In genomic region chrX:34917146-34917545, GRCh38 we compare ENCODE assay signal across 2 cellular contexts.
TF ChIP-seq lines count a peak whose summit lies in the region.

No MANE protein-coding gene starts in this region.

TF ChIP-seq in SK-N-SH, 30 proteins besides CTCF, POLR2A, EP300 and RAD21 (continued from another document):
- TF ChIP-seq ZBTB33 (IDR thresholded peaks at IDR 0.05; ENCODE audit: borderline replicate concordance, low read depth) (no peak), RFX5 (IDR thresholded peaks at IDR 0.05; ENCODE audit: low read length) (no peak), TCF12 (IDR thresholded peaks at IDR 0.05) (no peak), EZH2phosphoT487 (IDR thresholded peaks at IDR 0.05; ENCODE audit: borderline replicate concordance, low read depth) (no peak), USF2 (IDR thresholded peaks at IDR 0.05; ENCODE audit: borderline replicate concordance, low read depth, low read length) (no peak), SIN3A (IDR thresholded peaks at IDR 0.05; ENCODE audit: borderline replicate concordance, low read depth, low read length) (no peak), MEF2A (IDR thresholded peaks at IDR 0.05; ENCODE audit: borderline replicate concordance, low read depth) (no peak)
- TF ChIP-seq, protein P1, sequence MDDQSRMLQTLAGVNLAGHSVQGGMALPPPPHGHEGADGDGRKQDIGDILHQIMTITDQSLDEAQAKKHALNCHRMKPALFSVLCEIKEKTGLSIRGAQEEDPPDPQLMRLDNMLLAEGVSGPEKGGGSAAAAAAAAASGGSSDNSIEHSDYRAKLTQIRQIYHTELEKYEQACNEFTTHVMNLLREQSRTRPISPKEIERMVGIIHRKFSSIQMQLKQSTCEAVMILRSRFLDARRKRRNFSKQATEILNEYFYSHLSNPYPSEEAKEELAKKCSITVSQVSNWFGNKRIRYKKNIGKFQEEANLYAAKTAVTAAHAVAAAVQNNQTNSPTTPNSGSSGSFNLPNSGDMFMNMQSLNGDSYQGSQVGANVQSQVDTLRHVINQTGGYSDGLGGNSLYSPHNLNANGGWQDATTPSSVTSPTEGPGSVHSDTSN (IDR thresholded peaks at IDR 0.05), result no peak
- TF ChIP-seq, protein P2, sequence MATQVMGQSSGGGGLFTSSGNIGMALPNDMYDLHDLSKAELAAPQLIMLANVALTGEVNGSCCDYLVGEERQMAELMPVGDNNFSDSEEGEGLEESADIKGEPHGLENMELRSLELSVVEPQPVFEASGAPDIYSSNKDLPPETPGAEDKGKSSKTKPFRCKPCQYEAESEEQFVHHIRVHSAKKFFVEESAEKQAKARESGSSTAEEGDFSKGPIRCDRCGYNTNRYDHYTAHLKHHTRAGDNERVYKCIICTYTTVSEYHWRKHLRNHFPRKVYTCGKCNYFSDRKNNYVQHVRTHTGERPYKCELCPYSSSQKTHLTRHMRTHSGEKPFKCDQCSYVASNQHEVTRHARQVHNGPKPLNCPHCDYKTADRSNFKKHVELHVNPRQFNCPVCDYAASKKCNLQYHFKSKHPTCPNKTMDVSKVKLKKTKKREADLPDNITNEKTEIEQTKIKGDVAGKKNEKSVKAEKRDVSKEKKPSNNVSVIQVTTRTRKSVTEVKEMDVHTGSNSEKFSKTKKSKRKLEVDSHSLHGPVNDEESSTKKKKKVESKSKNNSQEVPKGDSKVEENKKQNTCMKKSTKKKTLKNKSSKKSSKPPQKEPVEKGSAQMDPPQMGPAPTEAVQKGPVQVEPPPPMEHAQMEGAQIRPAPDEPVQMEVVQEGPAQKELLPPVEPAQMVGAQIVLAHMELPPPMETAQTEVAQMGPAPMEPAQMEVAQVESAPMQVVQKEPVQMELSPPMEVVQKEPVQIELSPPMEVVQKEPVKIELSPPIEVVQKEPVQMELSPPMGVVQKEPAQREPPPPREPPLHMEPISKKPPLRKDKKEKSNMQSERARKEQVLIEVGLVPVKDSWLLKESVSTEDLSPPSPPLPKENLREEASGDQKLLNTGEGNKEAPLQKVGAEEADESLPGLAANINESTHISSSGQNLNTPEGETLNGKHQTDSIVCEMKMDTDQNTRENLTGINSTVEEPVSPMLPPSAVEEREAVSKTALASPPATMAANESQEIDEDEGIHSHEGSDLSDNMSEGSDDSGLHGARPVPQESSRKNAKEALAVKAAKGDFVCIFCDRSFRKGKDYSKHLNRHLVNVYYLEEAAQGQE (IDR thresholded peaks at IDR 0.05; ENCODE audit: low read depth, low read length), result no peak
TF ChIP-seq in SK-N-SH: peak in this region for 0.

TF ChIP-seq in SK-N-SH treated with all-trans-retinoic acid at 6 μM for 48 hours, 23 proteins besides CTCF, POLR2A, EP300 and RAD21 (continued from another document):
- no peak for TF ChIP-seq TSHZ2 (CRISPR knock-in tag; IDR thresholded peaks at IDR 0.05)
- TF ChIP-seq ZNF565 (CRISPR knock-in tag; conservative IDR thresholded peaks at IDR 0.05; ENCODE audit: low read depth), result no peak
- no peak for TF ChIP-seq ZNF8 (CRISPR knock-in tag; IDR thresholded peaks at IDR 0.05)
- no peak for TF ChIP-seq GLIS3 (CRISPR knock-in tag; IDR thresholded peaks at IDR 0.05)
- TF ChIP-seq ZFP3 (CRISPR knock-in tag; IDR thresholded peaks at IDR 0.05), result no peak
- no peak for TF ChIP-seq ZNF70 (CRISPR knock-in tag; IDR thresholded peaks at IDR 0.05)
- TF ChIP-seq ESRRG (CRISPR knock-in tag; IDR thresholded peaks at IDR 0.05), result no peak
- TF ChIP-seq CSDC2 (CRISPR knock-in tag; IDR thresholded peaks at IDR 0.05), result no peak
- no peak for TF ChIP-seq SNAI2 (CRISPR knock-in tag; IDR thresholded peaks at IDR 0.05)
- no peak for TF ChIP-seq CSRNP3 (CRISPR knock-in tag; IDR thresholded peaks at IDR 0.05)
- TF ChIP-seq BACH2 (CRISPR knock-in tag; IDR thresholded peaks at IDR 0.05; ENCODE audit: borderline replicate concordance), result no peak
- no peak for TF ChIP-seq ISL1 (CRISPR knock-in tag; IDR thresholded peaks at IDR 0.05)
- no peak for TF ChIP-seq ZFP30 (CRISPR knock-in tag; IDR thresholded peaks at IDR 0.05)
- TF ChIP-seq TOX (CRISPR knock-in tag; IDR thresholded peaks at IDR 0.05; ENCODE audit: borderline replicate concordance), result no peak
- TF ChIP-seq OSR1 (CRISPR knock-in tag; IDR thresholded peaks at IDR 0.05), result no peak
- TF ChIP-seq, protein P3, sequence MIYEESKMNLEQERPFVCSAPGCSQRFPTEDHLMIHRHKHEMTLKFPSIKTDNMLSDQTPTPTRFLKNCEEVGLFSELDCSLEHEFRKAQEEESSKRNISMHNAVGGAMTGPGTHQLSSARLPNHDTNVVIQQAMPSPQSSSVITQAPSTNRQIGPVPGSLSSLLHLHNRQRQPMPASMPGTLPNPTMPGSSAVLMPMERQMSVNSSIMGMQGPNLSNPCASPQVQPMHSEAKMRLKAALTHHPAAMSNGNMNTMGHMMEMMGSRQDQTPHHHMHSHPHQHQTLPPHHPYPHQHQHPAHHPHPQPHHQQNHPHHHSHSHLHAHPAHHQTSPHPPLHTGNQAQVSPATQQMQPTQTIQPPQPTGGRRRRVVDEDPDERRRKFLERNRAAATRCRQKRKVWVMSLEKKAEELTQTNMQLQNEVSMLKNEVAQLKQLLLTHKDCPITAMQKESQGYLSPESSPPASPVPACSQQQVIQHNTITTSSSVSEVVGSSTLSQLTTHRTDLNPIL (CRISPR knock-in tag; IDR thresholded peaks at IDR 0.05; ENCODE audit: low read depth), result no peak
- TF ChIP-seq PPARA (CRISPR knock-in tag; IDR thresholded peaks at IDR 0.05; ENCODE audit: borderline replicate concordance), result no peak
- no peak for TF ChIP-seq ZC3H10 (CRISPR knock-in tag; IDR thresholded peaks at IDR 0.05)
- TF ChIP-seq TCF4 (CRISPR knock-in tag; IDR thresholded peaks at IDR 0.05; ENCODE audit: borderline replicate concordance), result no peak
TF ChIP-seq in SK-N-SH treated with all-trans-retinoic acid at 6 μM for 48 hours: peak in this region for 0.
